ENCODE assay signal across 16 cellular contexts in the genomic region with DNA sequence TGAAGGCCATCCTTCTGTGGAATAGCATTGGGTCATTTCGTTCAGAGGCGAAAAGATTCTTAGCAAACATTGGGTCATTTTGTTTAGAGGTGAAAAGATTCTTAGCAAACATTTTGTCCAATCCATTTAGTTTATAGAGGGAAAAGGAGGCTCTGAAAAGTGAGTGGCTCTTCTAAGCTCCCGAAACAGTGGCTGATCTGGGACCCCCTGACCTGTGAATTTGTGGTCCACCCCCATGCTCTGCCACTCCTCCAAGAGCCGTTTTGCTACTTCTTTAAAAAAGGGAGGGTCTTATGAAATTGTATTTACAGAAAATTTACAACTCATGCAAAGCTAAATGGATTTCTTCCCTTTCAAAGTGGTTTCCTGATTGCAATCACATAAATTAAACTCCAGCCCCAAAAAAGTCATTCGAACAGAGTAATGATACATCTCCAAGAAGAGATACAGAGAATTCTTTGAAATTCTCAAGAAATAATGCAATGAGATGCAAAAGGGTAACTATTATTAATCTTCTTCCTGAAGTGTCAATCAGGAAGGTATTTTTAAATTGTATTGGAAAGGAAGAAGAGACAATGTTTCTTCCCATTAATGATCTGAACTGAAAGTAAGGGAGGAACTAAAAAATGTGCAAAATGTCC.
A peak's percentile ranks its signal among the peaks of the same experiment; 100 is the strongest.
DNase-seq lines count a peak whose midpoint lies in the region; ATAC-seq and TF ChIP-seq lines count a peak whose summit lies in the region.
"Had no signal": no experiment of that assay in that cellular context is flagged by ENCODE, and none has a peak within 500 bp of the region (broad histone marks: within the 10 kb centered on the region; RNA-seq: fewer than 3 reads in every experiment).

No MANE protein-coding gene starts in this region.

- H3K9me3 Mint-ChIP-seq in CD8-positive, alpha-beta memory T cell, result no peaks in the 10 kb centered on the region
- no peaks in the 10 kb centered on the region for H3K9me3 Mint-ChIP-seq in activated CD8-positive, alpha-beta T cell treated with anti-CD3 and anti-CD28 coated beads for 36 hours
- H3K9me3 Mint-ChIP-seq: activated CD4-positive, alpha-beta T cell treated with anti-CD3 and anti-CD28 coated beads, Interleukin-2, amount 10 ng/mL, durations not matched to agents 24 days and 14 days; activated naive CD8-positive, alpha-beta T cell treated with anti-CD3 and anti-CD28 coated beads, Interleukin-2, amount 10 ng/mL, durations not matched to agents 7 days and 5 days; activated T-cell treated with anti-CD3 and anti-CD28 coated beads, Interleukin-2, amount 50 U/mL, for 4 hours; memory B cell had no signal

- H3K27me3 Mint-ChIP-seq in CD8-positive, alpha-beta memory T cell, result peaks cover 0 to 3% of the 10 kb centered on the region in 2 donors
- H3K27me3 Mint-ChIP-seq in activated CD8-positive, alpha-beta T cell treated with anti-CD3 and anti-CD28 coated beads for 36 hours, result no peaks in the 10 kb centered on the region
- H3K27me3 Mint-ChIP-seq: activated CD4-positive, alpha-beta T cell treated with anti-CD3 and anti-CD28 coated beads, Interleukin-2, amount 10 ng/mL, durations not matched to agents 24 days and 14 days; memory B cell had no signal

- H3K27ac ChIP-seq in CD8-positive, alpha-beta memory T cell (ENCODE audit: low read depth, low read length), result peak overlapping the region; percentile 53
- H3K27ac ChIP-seq in KOPT-K1 (ENCODE audit: low read depth, low read length, poor library complexity, severe bottlenecking) (peak overlapping the region; percentile 68), spleen (peak overlapping the region in 6 of 8 donors; percentile 14 to 79 (median 60)), brain microvascular endothelial cell (no peak overlapping the region)
- H3K27ac ChIP-seq: C4-2B had no signal

- POLR2A ChIA-PET in CD8-positive, alpha-beta memory T cell (lab: Charles Lee), result no interaction called here
- POLR2A ChIA-PET in activated CD8-positive, alpha-beta T cell treated with anti-CD3 and anti-CD28 coated beads for 36 hours (lab: Charles Lee), result interaction anchor here (1.0 to 1.7 kb wide), 5 partner anchors 13 to 119 kb away, joined by 3 to 4 read pairs (median 4); no protein-coding TSS in a partner anchor

- no peak for TF ChIP-seq POLR2A in spleen (IDR thresholded peaks at IDR 0.05)

- peak overlapping the region in 4 of 8 donors; percentile 3 to 79 (median 48) for H3K27ac Mint-ChIP-seq in CD8-positive, alpha-beta memory T cell
- H3K27ac Mint-ChIP-seq in activated CD8-positive, alpha-beta T cell treated with anti-CD3 and anti-CD28 coated beads for 36 hours, result peak overlapping the region; percentile 14
- H3K27ac Mint-ChIP-seq: activated CD4-positive, alpha-beta T cell treated with anti-CD3 and anti-CD28 coated beads, Interleukin-2, amount 10 ng/mL, durations not matched to agents 24 days and 14 days; activated naive CD8-positive, alpha-beta T cell treated with anti-CD3 and anti-CD28 coated beads, Interleukin-2, amount 10 ng/mL, durations not matched to agents 7 days and 5 days; memory B cell had no signal

- CTCF ChIA-PET in CD8-positive, alpha-beta memory T cell (lab: Charles Lee), result no interaction called here
- CTCF ChIA-PET in activated CD8-positive, alpha-beta T cell treated with anti-CD3 and anti-CD28 coated beads for 36 hours (lab: Charles Lee), result interaction anchor here (0.8 kb wide), 1 partner anchor 10 kb away, joined by 3 read pairs; no protein-coding TSS in a partner anchor

- peaks cover 51% of the 10 kb centered on the region for H3K4me1 ChIP-seq in CD8-positive, alpha-beta memory T cell (ENCODE audit: insufficient read depth, low read length)
- peaks cover 6 to 84% (median 53%) of the 10 kb centered on the region in 6 donors for H3K4me1 ChIP-seq in spleen

- 39 to 49% (median 41%) methylated on average over 5 of the region's 5 CpGs for WGBS in spleen, 5 donors

- no peaks in the 10 kb centered on the region for H3K9me3 ChIP-seq in CD8-positive, alpha-beta memory T cell (ENCODE audit: low read length)
- H3K9me3 ChIP-seq in KOPT-K1 (ENCODE audit: insufficient read depth, low read length, poor library complexity, severe bottlenecking) (no peaks in the 10 kb centered on the region), spleen (no peaks in the 10 kb centered on the region)

- in situ Hi-C loops in brain microvascular endothelial cell (cut with HindIII; ENCODE audit: low pct_ligation_motif_present, low sequenced_read_pairs), result no loop called here

- intact Hi-C loops in activated CD8-positive, alpha-beta T cell treated with anti-CD3 and anti-CD28 coated beads for 36 hours (cut with micrococcal nuclease), result no loop called here
- intact Hi-C loops in spleen (cut with DNase I; ENCODE audit: low total_unique reads), result no loop called here

- H3K36me3 Mint-ChIP-seq in CD8-positive, alpha-beta memory T cell, result peaks cover 0 to 28% (median 5%) of the 10 kb centered on the region in 3 donors
- H3K36me3 Mint-ChIP-seq in activated CD8-positive, alpha-beta T cell treated with anti-CD3 and anti-CD28 coated beads for 36 hours (ENCODE audit: low read depth), result no peaks in the 10 kb centered on the region

- H3K4me3 Mint-ChIP-seq in CD8-positive, alpha-beta memory T cell, result peak overlapping the region in 3 of 7 donors; percentile 6 to 38 (median 18)
- peak overlapping the region; percentile 16 for H3K4me3 Mint-ChIP-seq in activated CD8-positive, alpha-beta T cell treated with anti-CD3 and anti-CD28 coated beads for 36 hours
- H3K4me3 Mint-ChIP-seq: activated CD4-positive, alpha-beta T cell treated with anti-CD3 and anti-CD28 coated beads, Interleukin-2, amount 10 ng/mL, durations not matched to agents 24 days and 14 days; activated naive CD8-positive, alpha-beta T cell treated with anti-CD3 and anti-CD28 coated beads, Interleukin-2, amount 10 ng/mL, durations not matched to agents 7 days and 5 days; activated T-cell treated with anti-CD3 and anti-CD28 coated beads, Interleukin-2, amount 50 U/mL, for 4 hours; memory B cell had no signal

- H3K27me3 ChIP-seq in CD8-positive, alpha-beta memory T cell (ENCODE audit: insufficient read depth, low read length, poor library complexity, severe bottlenecking), result no peaks in the 10 kb centered on the region
- H3K27me3 ChIP-seq in spleen (replicated peaks in 1 of 7) (no peaks in the 10 kb centered on the region), brain microvascular endothelial cell (replicated peaks) (no peaks in the 10 kb centered on the region)

- no peaks in the 10 kb centered on the region for H3K36me3 ChIP-seq in CD8-positive, alpha-beta memory T cell (ENCODE audit: insufficient read depth, low read length)
- H3K36me3 ChIP-seq in KOPT-K1 (ENCODE audit: insufficient read depth, low read length) (peaks cover 16% of the 10 kb centered on the region; the same call in 1 of the 2 replicates), spleen (no peaks in the 10 kb centered on the region), brain microvascular endothelial cell (replicated peaks) (no peaks in the 10 kb centered on the region)

- no peak for ATAC-seq in activated CD8-positive, alpha-beta T cell treated with anti-CD3 and anti-CD28 coated beads for 36 hours
- no peak for ATAC-seq in GM21529 (IDR thresholded peaks at IDR 0.05; ENCODE audit: unreplicated experiment)
- ATAC-seq: activated T-cell treated with anti-CD3 and anti-CD28 coated beads, Interleukin-2, amount 50 U/mL, for 4 hours had no signal

- TF ChIP-seq CTCF in activated CD8-positive, alpha-beta T cell treated with anti-CD3 and anti-CD28 coated beads for 36 hours (IDR thresholded peaks at IDR 0.05), result no peak
- TF ChIP-seq CTCF in spleen (IDR thresholded peaks at IDR 0.05 in 8 of 11, conservative IDR thresholded peaks at IDR 0.05 in 3 of 11) (no peak), brain microvascular endothelial cell (IDR thresholded peaks at IDR 0.05; ENCODE audit: low read depth, low read length, missing control alignments) (no peak)

- no peak overlapping the region for H3K4me3 ChIP-seq in CD8-positive, alpha-beta memory T cell (ENCODE audit: low read length)
- no peak overlapping the region for H3K4me3 ChIP-seq in spleen
- no peak overlapping the region for H3K4me3 ChIP-seq in brain microvascular endothelial cell (ENCODE audit: low read depth, low read length)
- H3K4me3 ChIP-seq: dorsolateral prefrontal cortex had no signal

- DNase-seq in CD8-positive, alpha-beta memory T cell, result no peak
- DNase-seq in activated CD8-positive, alpha-beta T cell treated with anti-CD3 and anti-CD28 coated beads for 36 hours, result no peak
- DNase-seq in spleen, result no peak
- no peak for DNase-seq in brain microvascular endothelial cell
- DNase-seq in NCI-H1105 treated with DMSO at 0.1 percent for 48 hours (lab: John Stamatoyannopoulos, UW), result no peak
- DNase-seq: activated CD4-positive, alpha-beta T cell treated with anti-CD3 and anti-CD28 coated beads, Interleukin-2, amount 10 ng/mL, durations not matched to agents 24 days and 14 days; activated naive CD8-positive, alpha-beta T cell treated with anti-CD3 and anti-CD28 coated beads, Interleukin-2, amount 10 ng/mL, durations not matched to agents 7 days and 5 days; activated T-cell treated with anti-CD3 and anti-CD28 coated beads, Interleukin-2, amount 50 U/mL, for 4 hours; EL; NCI-H187; NCI-H510A treated with DMSO at 0.1 percent for 48 hours had no signal

- H3K4me1 Mint-ChIP-seq in CD8-positive, alpha-beta memory T cell, result peaks cover 74 to 85% (median 84%) of the 10 kb centered on the region in 3 donors
- peaks cover 68% of the 10 kb centered on the region for H3K4me1 Mint-ChIP-seq in activated CD8-positive, alpha-beta T cell treated with anti-CD3 and anti-CD28 coated beads for 36 hours (ENCODE audit: low read depth)
